In the genomic region with DNA sequence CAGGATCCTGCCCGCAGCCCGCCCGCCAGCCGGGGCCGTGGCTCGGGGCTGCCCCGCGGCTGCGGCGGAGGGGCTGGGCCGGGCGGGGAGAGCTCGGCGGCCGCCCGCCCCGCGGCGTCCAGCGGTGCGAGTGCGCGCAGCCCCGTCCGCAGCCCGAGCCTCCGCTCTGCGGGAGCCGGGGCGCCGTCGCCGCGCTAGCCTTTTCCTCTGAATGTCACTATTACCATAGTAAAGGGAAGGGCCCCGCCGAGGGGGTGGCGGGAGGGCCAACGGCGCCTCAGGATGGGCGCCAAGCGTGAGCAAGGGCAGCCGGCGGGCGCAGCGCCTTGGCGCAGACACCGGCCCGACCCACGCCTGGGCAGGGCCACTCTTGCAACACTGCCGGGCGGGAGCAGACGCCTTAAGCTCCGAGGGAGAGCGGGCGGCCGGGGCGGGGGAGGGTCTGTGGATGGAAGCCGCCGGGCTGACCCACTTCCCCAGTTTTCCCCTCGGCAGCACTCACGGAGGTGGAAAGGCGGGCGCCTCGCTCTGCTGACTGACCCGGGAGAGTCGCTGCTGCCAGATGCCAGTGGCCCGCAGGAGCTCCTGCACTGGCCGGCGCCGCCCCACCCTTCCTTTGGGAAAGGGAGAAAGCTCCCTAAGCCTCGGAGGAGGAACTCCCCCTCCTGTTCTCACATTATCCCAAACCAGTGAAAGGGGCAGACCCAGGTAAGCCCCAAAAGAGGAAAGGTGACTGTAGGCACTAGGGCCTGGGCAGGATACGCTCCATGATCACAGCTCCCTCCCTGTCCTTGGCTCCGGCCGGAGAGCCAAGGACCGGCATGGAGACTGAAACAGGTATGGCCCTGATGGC, we compare ENCODE assay signal across 8 cellular contexts.
DNase-seq lines count a peak whose midpoint lies in the region; ATAC-seq, FAIRE-seq and TF ChIP-seq lines count a peak whose summit lies in the region.

No MANE protein-coding gene starts in this region.

- CTCF ChIA-PET in A549 (lab: Yijun Ruan, JAX), result no interaction called here

- intact Hi-C loops in breast epithelium (cut with DNase I; ENCODE audit: low total_unique reads), result no loop called here

- H3K9me3 ChIP-seq in A549 (no peaks in the 10 kb centered on the region), breast epithelium (no peaks in the 10 kb centered on the region), skeletal muscle tissue (ENCODE audit: control insufficient read depth in 3 of 3, low read length in 3 of 3) (no peaks in the 10 kb centered on the region)

- H3K4me1 ChIP-seq in A549, result peaks cover 3% of the 10 kb centered on the region; the same call in 1 of the 3 replicates
- H3K4me1 ChIP-seq in breast epithelium, result no peaks in the 10 kb centered on the region
- H3K4me1 ChIP-seq in skeletal muscle tissue (ENCODE audit: control insufficient read depth in 3 of 3, insufficient read depth in 3 of 3, low read length in 3 of 3), result peaks cover 4% of the 10 kb centered on the region in 3 donors

- no peaks in the 10 kb centered on the region for H3K36me3 ChIP-seq in breast epithelium
- no peaks in the 10 kb centered on the region for H3K36me3 ChIP-seq in skeletal muscle tissue (ENCODE audit: control insufficient read depth in 3 of 3, insufficient read depth in 3 of 3, low read length in 3 of 3)

- peak overlapping the region; percentile 88 for H3K4me2 ChIP-seq in A549

- no peak for TF ChIP-seq CTCF in A549 (IDR thresholded peaks at IDR 0.05)
- no peak for TF ChIP-seq CTCF in breast epithelium (IDR thresholded peaks at IDR 0.05)

- H3K27me3 ChIP-seq in breast epithelium, result no peaks in the 10 kb centered on the region
- H3K27me3 ChIP-seq in skeletal muscle tissue (ENCODE audit: control insufficient read depth in 3 of 3, insufficient read depth in 3 of 3, low read length in 3 of 3), result peaks cover 10 to 23% (median 17%) of the 10 kb centered on the region in 3 donors

- POLR2A ChIA-PET in A549 (lab: Yijun Ruan, JAX), result no interaction called here

- DNase-seq in A549 (ENCODE audit: low read depth in 1 of 2, low spot score in 1 of 2), result peak in 1 of 2 experiments; percentile 18
- peak; percentile 84 for DNase-seq in NCI-H748 (lab: John Stamatoyannopoulos, UW; ENCODE audit: unreplicated experiment)
- DNase-seq in breast epithelium (ENCODE audit: low spot score in 2 of 2), result peak in 1 of 2 donors; percentile 54
- peak; percentile 72 for DNase-seq in iPS-NIHi7 (ENCODE audit: extremely low spot score)
- no peak for DNase-seq in GM12891 (ENCODE audit: insufficient read length, low spot score)

- peak overlapping the region in 2 of 3 donors; percentile 35 to 55 for H3K9ac ChIP-seq in skeletal muscle tissue (ENCODE audit: low read depth in 1 of 3, low read length in 3 of 3)

- FAIRE-seq in A549 (lab: Jason Lieb, UNC) (no peak), GM12891 (lab: Jason Lieb, UNC) (no peak)

- ATAC-seq in A549 (peak; percentile 86 to 87), GM18909 (IDR thresholded peaks at IDR 0.05; ENCODE audit: poor library complexity, unreplicated experiment) (peak; percentile 33), HG03354 (IDR thresholded peaks at IDR 0.05; ENCODE audit: poor library complexity, severe bottlenecking, unreplicated experiment) (no peak)

- H3K4me3 ChIP-seq in A549, result peak overlapping the region; percentile 31
- H3K4me3 ChIP-seq in breast epithelium, result peak overlapping the region; percentile 47 to 77 (median 61)
- H3K4me3 ChIP-seq in skeletal muscle tissue (ENCODE audit: low read length in 3 of 3), result peak overlapping the region; percentile 48 to 58 (median 57)

- TF ChIP-seq POLR2A in A549 (IDR thresholded peaks at IDR 0.05; ENCODE audit: low read length) (no peak), breast epithelium (IDR thresholded peaks at IDR 0.05) (no peak), GM12891 (IDR thresholded peaks at IDR 0.05; ENCODE audit: low read depth, low read length) (no peak)

- H3K27ac ChIP-seq in A549 (no peak overlapping the region), breast epithelium (peak overlapping the region; percentile 32 to 38), skeletal muscle tissue (ENCODE audit: low read depth, low read length) (no peak overlapping the region)

- WGBS in A549 (ENCODE audit: missing lambda C conversion rate), result 13% methylated on average over 5 of the region's 75 CpGs

- TF ChIP-seq RAD21 in A549 (conservative IDR thresholded peaks at IDR 0.05 in 1 of 2, IDR thresholded peaks at IDR 0.05 in 1 of 2), result no peak

- TF ChIP-seq EP300 in A549 (IDR thresholded peaks at IDR 0.05), result no peak

TF ChIP-seq in A549, 52 proteins besides CTCF, POLR2A, EP300 and RAD21:
- TF ChIP-seq SMC3 (IDR thresholded peaks at IDR 0.05) (no peak), FOSL2 (IDR thresholded peaks at IDR 0.05) (no peak), FOSL2 (CRISPR knock-in tag; IDR thresholded peaks at IDR 0.05) (no peak), EHF (CRISPR knock-in tag; IDR thresholded peaks at IDR 0.05) (no peak), RCOR1 (IDR thresholded peaks at IDR 0.05; ENCODE audit: low read depth, low read length) (no peak), CEBPB (IDR thresholded peaks at IDR 0.05) (no peak), JUNB (IDR thresholded peaks at IDR 0.05) (no peak), RARB (CRISPR knock-in tag; IDR thresholded peaks at IDR 0.05) (no peak)
- TF ChIP-seq, protein P1, sequence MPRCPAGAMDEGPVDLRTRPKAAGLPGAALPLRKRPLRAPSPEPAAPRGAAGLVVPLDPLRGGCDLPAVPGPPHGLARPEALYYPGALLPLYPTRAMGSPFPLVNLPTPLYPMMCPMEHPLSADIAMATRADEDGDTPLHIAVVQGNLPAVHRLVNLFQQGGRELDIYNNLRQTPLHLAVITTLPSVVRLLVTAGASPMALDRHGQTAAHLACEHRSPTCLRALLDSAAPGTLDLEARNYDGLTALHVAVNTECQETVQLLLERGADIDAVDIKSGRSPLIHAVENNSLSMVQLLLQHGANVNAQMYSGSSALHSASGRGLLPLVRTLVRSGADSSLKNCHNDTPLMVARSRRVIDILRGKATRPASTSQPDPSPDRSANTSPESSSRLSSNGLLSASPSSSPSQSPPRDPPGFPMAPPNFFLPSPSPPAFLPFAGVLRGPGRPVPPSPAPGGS (IDR thresholded peaks at IDR 0.05), result no peak

TF ChIP-seq in GM12891, 5 proteins besides CTCF, POLR2A, EP300 and RAD21:
- TF ChIP-seq TAF1 (IDR thresholded peaks at IDR 0.05; ENCODE audit: low read depth, low read length) (no peak), SPI1 (IDR thresholded peaks at IDR 0.05; ENCODE audit: low read depth, low read length) (no peak), POU2F2 (IDR thresholded peaks at IDR 0.05; ENCODE audit: low read depth, low read length) (no peak), PAX5 (IDR thresholded peaks at IDR 0.05; ENCODE audit: insufficient read depth, low read length, severe bottlenecking) (no peak)

Comparison
In these comparisons a context has a peak if more than half of its experiments do, and no peak if none do; other contexts are left out.
1. H3K27ac ChIP-seq: peak in breast epithelium (2 of 2); none in A549 (0 of 2) and skeletal muscle tissue (single experiment).
2. Peak in every context shown above with its lines, with median percentiles within 50 percentile points of each other: H3K4me3 ChIP-seq.